In the genomic region with DNA sequence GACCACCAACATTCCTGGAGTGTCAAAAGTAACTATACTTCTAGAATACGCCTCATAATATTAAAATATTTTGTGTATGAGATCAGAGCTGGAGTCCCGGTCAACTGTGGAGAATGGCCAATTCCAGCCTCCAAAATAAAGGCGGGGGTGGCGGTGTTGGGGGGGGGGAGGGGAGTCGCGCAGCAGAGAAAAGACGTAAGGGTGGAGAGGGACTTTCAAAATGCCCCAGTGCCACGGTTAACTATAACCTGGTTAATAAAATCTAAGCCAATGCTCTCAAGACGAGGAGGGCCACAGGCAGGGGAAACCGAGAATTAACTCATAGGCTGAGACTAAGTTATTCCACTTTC, we compare ENCODE assay signal across 8 cellular contexts. TPM values are rescaled to one million over a fixed set of nuclear protein-coding genes. Genes with fewer than 3 reads are reported as not detected.
DNase-seq lines count a peak whose midpoint lies in the region; ATAC-seq and TF ChIP-seq lines count a peak whose summit lies in the region.

No MANE protein-coding gene starts in this region.

- TF ChIP-seq CTCF in LNCaP clone FGC (IDR thresholded peaks at IDR 0.05; ENCODE audit: control insufficient read depth, extremely low read depth, insufficient read depth), result no peak
- no peak for TF ChIP-seq CTCF in right atrium auricular region (IDR thresholded peaks at IDR 0.05)

- intact Hi-C loops in sciatic nerve (cut with DNase I), result no loop called here

- ATAC-seq in GM18870 (IDR thresholded peaks at IDR 0.05; ENCODE audit: unreplicated experiment), result peak; percentile 0
- peak; percentile 58 for ATAC-seq in sciatic nerve

- peak overlapping the region; percentile 97 for H3K9ac ChIP-seq in adipocyte (ENCODE audit: low read length)

- H3K27ac ChIP-seq in right atrium auricular region, result peak overlapping the region; percentile 98 to 100

- H3K4me3 ChIP-seq in LNCaP clone FGC (ENCODE audit: low read depth, low read length), result peak overlapping the region; percentile 93
- H3K4me3 ChIP-seq in adipocyte (ENCODE audit: low read length), result peak overlapping the region; percentile 94
- peak overlapping the region; percentile 82 for H3K4me3 ChIP-seq in right atrium auricular region

- no peaks in the 10 kb centered on the region for H3K27me3 ChIP-seq in adipocyte (replicated peaks; ENCODE audit: control insufficient read depth, insufficient read depth, low read length)
- no peaks in the 10 kb centered on the region for H3K27me3 ChIP-seq in right atrium auricular region

- peak; percentile 87 for DNase-seq in AG20443 (ENCODE audit: low spot score)
- no peak for DNase-seq in LNCaP clone FGC (ENCODE audit: low read depth)
- DNase-seq in adipocyte (ENCODE audit: low read depth), result peak; percentile 89
- DNase-seq in right atrium auricular region (ENCODE audit: low spot score), result peak; percentile 66
- DNase-seq in sciatic nerve (ENCODE audit: low spot score), result no peak
- no peak for DNase-seq in stimulated activated CD4-positive, alpha-beta T cell treated with anti-CD3 and anti-CD28 coated beads, Interleukin-1b, Interleukin-23, amount 100 ng/mL, for 48 hours
- no peak for DNase-seq in NCI-H524 (lab: John Stamatoyannopoulos, UW)

- no peaks in the 10 kb centered on the region for H3K36me3 ChIP-seq in adipocyte (ENCODE audit: control insufficient read depth, insufficient read depth, low read length, severe bottlenecking)
- H3K36me3 ChIP-seq in right atrium auricular region, result no peaks in the 10 kb centered on the region

- H3K4me1 ChIP-seq in adipocyte (ENCODE audit: control insufficient read depth, insufficient read depth, low read length) (peaks cover 30% of the 10 kb centered on the region), right atrium auricular region (peaks cover 0 to 46% of the 10 kb centered on the region in 2 donors)

- H3K9me3 ChIP-seq in adipocyte (ENCODE audit: control insufficient read depth, low read length) (no peaks in the 10 kb centered on the region), right atrium auricular region (no peaks in the 10 kb centered on the region)

RNA-seq across cellular contexts. Expression of a gene that starts 1.3 kb away (rescaled TPM):
- total RNA-seq in right atrium auricular region, result 10 to 100 TPM; 23.1 to 28.5 TPM
- 41.0 TPM for total RNA-seq in sciatic nerve

Comparison
In these comparisons a context has a peak if more than half of its experiments do, and no peak if none do; other contexts are left out.
1. DNase-seq: peak in AG20443 (single experiment), adipocyte (single experiment) and right atrium auricular region (single experiment); none in LNCaP clone FGC (single experiment), sciatic nerve (single experiment), stimulated activated CD4-positive, alpha-beta T cell treated with anti-CD3 and anti-CD28 coated beads, Interleukin-1b, Interleukin-23, amount 100 ng/mL, for 48 hours (single experiment) and NCI-H524 (0 of 2).
2. Peak in every context shown above with its lines, with median percentiles within 50 percentile points of each other: H3K4me3 ChIP-seq.